ENCODE assay signal across 18 cellular contexts in genomic region chr10:118041316-118041715, GRCh38. TPM values are rescaled to one million over a fixed set of nuclear protein-coding genes. Genes with fewer than 3 reads are reported as not detected.
DNase-seq lines count a peak whose midpoint lies in the region; ATAC-seq, FAIRE-seq and TF ChIP-seq lines count a peak whose summit lies in the region.
"Had no signal": no experiment of that assay in that cellular context is flagged by ENCODE, and none has a peak within 500 bp of the region (broad histone marks: within the 10 kb centered on the region; RNA-seq: fewer than 3 reads in every experiment).

No MANE protein-coding gene starts in this region.

- 62 to 77% (median 70%) methylated on average over 2 of the region's 2 CpGs for WGBS in stomach, 5 donors

- H3K27ac Mint-ChIP-seq in HFFc6 = no peak overlapping the region
- H3K27ac Mint-ChIP-seq: activated B cell treated with CpG ODN at 0.5 μM for 24 hours had no signal

- no peak for TF ChIP-seq CTCF in HFFc6 (IDR thresholded peaks at IDR 0.05)
- TF ChIP-seq CTCF in astrocyte of the spinal cord (IDR thresholded peaks at IDR 0.05; ENCODE audit: low read depth, low read length) = no peak
- no peak for TF ChIP-seq CTCF in thoracic aorta (IDR thresholded peaks at IDR 0.05)
- no peak for TF ChIP-seq CTCF in stomach (IDR thresholded peaks at IDR 0.05)

- H3K9me3 Mint-ChIP-seq in HFFc6 = no peaks in the 10 kb centered on the region
- H3K9me3 Mint-ChIP-seq: activated B cell treated with CpG ODN at 0.5 μM for 24 hours; naive thymus-derived CD4-positive, alpha-beta T cell had no signal

- H3K27me3 ChIP-seq in thoracic aorta (replicated peaks; ENCODE audit: insufficient read depth) (no peaks in the 10 kb centered on the region), stomach (no peaks in the 10 kb centered on the region)

- no peaks in the 10 kb centered on the region for H3K9me3 ChIP-seq in thoracic aorta
- no peaks in the 10 kb centered on the region for H3K9me3 ChIP-seq in stomach

- 0 out of 2 replicates have a peak, but pooled peaks cover 6% of the 10 kb centered on the region for H3K36me3 Mint-ChIP-seq in HFFc6 (ENCODE audit: low read depth)

- intact Hi-C loops in stomach (cut with DNase I; ENCODE audit: low total_unique reads) = no loop called here

- H3K36me3 ChIP-seq in thoracic aorta (no peaks in the 10 kb centered on the region), stomach (peaks cover 0 to 4% (median 2%) of the 10 kb centered on the region in 4 donors)

- peaks cover 38 to 65% of the 10 kb centered on the region in 2 donors for H3K4me1 ChIP-seq in thoracic aorta (ENCODE audit: control insufficient read depth in 1 of 2, low read depth in 2 of 2)
- peaks cover 7 to 65% (median 33%) of the 10 kb centered on the region in 4 donors for H3K4me1 ChIP-seq in stomach

- FAIRE-seq in frontal cortex (lab: Jason Lieb, UNC) = peak; percentile 56

- no peaks in the 10 kb centered on the region for H3K27me3 Mint-ChIP-seq in HFFc6 (ENCODE audit: insufficient read depth)
- H3K27me3 Mint-ChIP-seq: activated B cell treated with CpG ODN at 0.5 μM for 24 hours; naive thymus-derived CD4-positive, alpha-beta T cell had no signal

- no peak overlapping the region for H3K27ac ChIP-seq in thoracic aorta
- H3K27ac ChIP-seq in stomach = no peak overlapping the region

- H3K4me1 Mint-ChIP-seq in HFFc6 (ENCODE audit: low read depth) = peaks cover 67% of the 10 kb centered on the region

- in situ Hi-C loops in astrocyte of the spinal cord (cut with HindIII; ENCODE audit: low sequenced_read_pairs) = no loop called here

- no peak overlapping the region for H3K4me3 Mint-ChIP-seq in HFFc6
- H3K4me3 Mint-ChIP-seq: activated B cell treated with CpG ODN at 0.5 μM for 24 hours; naive thymus-derived CD4-positive, alpha-beta T cell had no signal

- DNase-seq in HFFc6 = peak; percentile 37
- DNase-seq in astrocyte of the spinal cord (ENCODE audit: low read depth, low spot score) = peak; percentile 77
- no peak for DNase-seq in frontal cortex (ENCODE audit: low spot score in 2 of 2)
- no peak for DNase-seq in thoracic aorta (ENCODE audit: low spot score)
- no peak for DNase-seq in NCI-H2029 (lab: John Stamatoyannopoulos, UW)
- no peak for DNase-seq in stomach
- DNase-seq in pons (ENCODE audit: low spot score) = no peak
- DNase-seq: activated B cell treated with CpG ODN at 0.5 μM for 24 hours; activated naive CD4-positive, alpha-beta T cell; central memory CD4-positive, alpha-beta T cell; left ventricle myocardium superior; naive thymus-derived CD4-positive, alpha-beta T cell; NCI-H1436 treated with DMSO at 0.1 percent for 48 hours; NCI-H526 treated with DMSO at 0.1 percent for 48 hours; retina; stimulated activated CD4-positive, alpha-beta T cell treated with anti-CD3 and anti-CD28 coated beads, Interleukin-1b, Interleukin-23, amount 100 ng/mL, for 48 hours; stimulated activated CD8-positive, alpha-beta memory T cell treated with anti-CD3 and anti-CD28 coated beads, Interleukin-4, amount 100 ng/mL, for 48 hours; trophoblast cell had no signal

- ATAC-seq in thoracic aorta (ENCODE audit: insufficient number of reproducible peaks, low FRiP score, low read depth) = no peak
- ATAC-seq: left ventricle myocardium superior; naive thymus-derived CD4-positive, alpha-beta T cell had no signal

- no peak for TF ChIP-seq EP300 in stomach (IDR thresholded peaks at IDR 0.05)

- H3K4me3 ChIP-seq in astrocyte of the spinal cord (ENCODE audit: low read depth, low read length) (no peak overlapping the region), thoracic aorta (peak overlapping the region; percentile 9), stomach (no peak overlapping the region)

- TF ChIP-seq POLR2A in stomach (IDR thresholded peaks at IDR 0.05) = no peak

RNA-seq across cellular contexts. Expression of gene RAB11FIP2, which starts 5.4 kb away (rescaled TPM):
- total RNA-seq in HFFc6 (2021; fragmentation: NEBNext Ultra II Directional; extraction: Animal tissue kit (Norgen Biotek cat#: 25700)) = 10 to 100 TPM; 13.3 to 16.4 (median 16.2) TPM
- total RNA-seq in frontal cortex (46.9 TPM), thoracic aorta (10 to 100 TPM; 17.9 to 46.6 TPM), stomach (10 to 100 TPM in 4 of 5 donors, 1 to 10 TPM in 1; 4.6 to 74.1 (median 26.1) TPM)
- 1 to 10 TPM; 4.3 to 9.1 (median 9.0) TPM for polyA plus RNA-seq in stomach

Comparison
In these comparisons a context has a peak if more than half of its experiments do, and no peak if none do; other contexts are left out.
1. DNase-seq: peak in HFFc6 (single experiment) and astrocyte of the spinal cord (single experiment); none in frontal cortex (0 of 2), thoracic aorta (single experiment), NCI-H2029 (single experiment), stomach (single experiment) and pons (single experiment).